11 cellular contexts compared by ENCODE assay signal in genomic region chr3:105793040-105793439, GRCh38.
DNase-seq lines count a peak whose midpoint lies in the region; ATAC-seq and TF ChIP-seq lines count a peak whose summit lies in the region.
"Had no signal": no experiment of that assay in that cellular context is flagged by ENCODE, and none has a peak within 500 bp of the region (broad histone marks: within the 10 kb centered on the region; RNA-seq: fewer than 3 reads in every experiment).

No MANE protein-coding gene starts in this region.

- no peak overlapping the region for H3K9ac ChIP-seq in mammary epithelial cell (ENCODE audit: insufficient read depth, low read length)

- H3K27me3 Mint-ChIP-seq in MCF 10A (ENCODE audit: insufficient read depth, unreplicated experiment) = no peaks in the 10 kb centered on the region
- no peaks in the 10 kb centered on the region for H3K27me3 Mint-ChIP-seq in mesothelial cell of epicardium (ENCODE audit: low read depth)
- H3K27me3 Mint-ChIP-seq: activated naive CD4-positive, alpha-beta T cell treated with anti-CD3 and anti-CD28 coated beads, Interleukin-2, amount 10 ng/mL, durations not matched to agents 7 days and 5 days had no signal

- POLR2A ChIA-PET in MCF 10A (lab: Yijun Ruan, JAX) = no interaction called here

- peaks cover 32% of the 10 kb centered on the region for H3K79me2 ChIP-seq in mammary epithelial cell (ENCODE audit: insufficient read depth, low read length)

- TF ChIP-seq POLR2A in transverse colon (IDR thresholded peaks at IDR 0.05) = no peak

- CTCF ChIA-PET in MCF 10A (lab: Yijun Ruan, JAX) (interaction anchor here (0.6 to 1.4 kb wide), 3 partner anchors 17 to 205 kb away, joined by 3 to 4 read pairs (median 4); no protein-coding TSS in a partner anchor), mammary epithelial cell (lab: Charles Lee; ENCODE audit: low non-redundant PET) (no interaction called here)

- peaks cover 6% of the 10 kb centered on the region for H3K36me3 Mint-ChIP-seq in MCF 10A (ENCODE audit: insufficient read depth, unreplicated experiment)
- peaks cover 17% of the 10 kb centered on the region for H3K36me3 Mint-ChIP-seq in mesothelial cell of epicardium

- in situ Hi-C loops in mammary epithelial cell (cut with MboI; ENCODE audit: low sequenced_read_pairs in 2 of 2) (no loop called here), astrocyte of the spinal cord (cut with HindIII; ENCODE audit: low sequenced_read_pairs) (no loop called here), transverse colon (cut with MboI; ENCODE audit: low pct_ligation_motif_present in 1 of 4, low pct_unique_long_range_greater_than_20kb in 1 of 4, low sequenced_read_pairs in 3 of 4) (no loop called here)

- no peaks in the 10 kb centered on the region for H4K20me1 ChIP-seq in mammary epithelial cell (ENCODE audit: insufficient read depth, low read length)

- H3K27ac ChIP-seq in mammary epithelial cell (ENCODE audit: insufficient read depth, low read depth, low read length) (no peak overlapping the region), transverse colon (peak overlapping the region; percentile 25 to 65 (median 54))

- H3K4me3 ChIP-seq in mammary epithelial cell (replicated peaks in 1 of 3; ENCODE audit: insufficient read depth in 1 of 3, low read depth in 2 of 3, low read length in 3 of 3) = no peak overlapping the region
- H3K4me3 ChIP-seq in astrocyte of the spinal cord (ENCODE audit: low read depth, low read length) = no peak overlapping the region
- no peak overlapping the region for H3K4me3 ChIP-seq in transverse colon

- WGBS in mammary epithelial cell (ENCODE audit: low coverage, missing lambda C conversion rate) = 100% methylated on average over 2 of the region's 2 CpGs
- WGBS in transverse colon (ENCODE audit: low coverage in 1 of 2), 2 donors = 87 to 93% methylated on average over 2 of the region's 2 CpGs

- H3K27ac Mint-ChIP-seq in MCF 10A (ENCODE audit: low read depth, unreplicated experiment) (peak overlapping the region; percentile 91), mesothelial cell of epicardium (peak overlapping the region; percentile 80)
- H3K27ac Mint-ChIP-seq: activated naive CD4-positive, alpha-beta T cell treated with anti-CD3 and anti-CD28 coated beads, Interleukin-2, amount 10 ng/mL, durations not matched to agents 7 days and 5 days had no signal

- no TSS peak for BruUV-seq in MCF 10A (replicated peaks; lab: Mats Ljungman, UMichigan)
- BruUV-seq in mammary epithelial cell (replicated peaks; lab: Mats Ljungman, UMichigan) = no TSS peak

- no peaks in the 10 kb centered on the region for H3K27me3 ChIP-seq in mammary epithelial cell (ENCODE audit: insufficient read depth, low read length)
- H3K27me3 ChIP-seq in transverse colon = no peaks in the 10 kb centered on the region

- H3K9me3 ChIP-seq in mammary epithelial cell (replicated peaks; ENCODE audit: insufficient read depth, low read length) (no peaks in the 10 kb centered on the region), transverse colon (no peaks in the 10 kb centered on the region)

- H3K9me3 Mint-ChIP-seq in MCF 10A (ENCODE audit: unreplicated experiment) (no peaks in the 10 kb centered on the region), mesothelial cell of epicardium (peaks cover 15% of the 10 kb centered on the region)
- H3K9me3 Mint-ChIP-seq: activated naive CD4-positive, alpha-beta T cell treated with anti-CD3 and anti-CD28 coated beads, Interleukin-2, amount 10 ng/mL, durations not matched to agents 7 days and 5 days had no signal

- H3K4me3 Mint-ChIP-seq in MCF 10A (ENCODE audit: unreplicated experiment) (peak overlapping the region; percentile 55), mesothelial cell of epicardium (no peak overlapping the region)
- H3K4me3 Mint-ChIP-seq: activated naive CD4-positive, alpha-beta T cell treated with anti-CD3 and anti-CD28 coated beads, Interleukin-2, amount 10 ng/mL, durations not matched to agents 7 days and 5 days had no signal

- intact Hi-C loops in MCF 10A (cut with micrococcal nuclease) (loop anchor here (5.0 kb wide), 1 partner anchor 74 kb away; the partner anchor contains the start of gene CBLB), mammary epithelial cell (cut with micrococcal nuclease) (no loop called here), transverse colon (cut with DNase I; ENCODE audit: low total_unique reads) (no loop called here)

- H3K4me1 ChIP-seq in mammary epithelial cell (ENCODE audit: insufficient read depth, low read length) = peaks cover 21% of the 10 kb centered on the region
- peaks cover 0 to 24% (median 12%) of the 10 kb centered on the region in 4 donors for H3K4me1 ChIP-seq in transverse colon

- no peaks in the 10 kb centered on the region for H3K36me3 ChIP-seq in mammary epithelial cell (ENCODE audit: insufficient read depth, low read length)
- no peaks in the 10 kb centered on the region for H3K36me3 ChIP-seq in transverse colon

- DNase-seq in MCF 10A (ENCODE audit: unreplicated experiment) = no peak
- no peak for DNase-seq in mammary epithelial cell
- peak; percentile 42 for DNase-seq in astrocyte of the spinal cord (ENCODE audit: low read depth, low spot score)
- DNase-seq in mesothelial cell of epicardium (ENCODE audit: low spot score in 2 of 2, unreplicated experiment in 2 of 2) = no peak
- no peak for DNase-seq in transverse colon
- DNase-seq in hypothalamus (lab: John Stamatoyannopoulos, UW) = no peak
- DNase-seq in NCI-H1417 treated with DMSO at 0.1 percent for 48 hours (lab: John Stamatoyannopoulos, UW) = no peak
- DNase-seq: activated naive CD4-positive, alpha-beta T cell treated with anti-CD3 and anti-CD28 coated beads, Interleukin-2, amount 10 ng/mL, durations not matched to agents 7 days and 5 days; islet precursor cell; NCI-H2227 treated with DMSO at 0.1 percent for 48 hours had no signal

- H2AFZ ChIP-seq in mammary epithelial cell (ENCODE audit: low read depth, low read length) = no peak overlapping the region

- H3K4me1 Mint-ChIP-seq in MCF 10A (ENCODE audit: insufficient read depth, unreplicated experiment) = peaks cover 26% of the 10 kb centered on the region
- H3K4me1 Mint-ChIP-seq in mesothelial cell of epicardium = peaks cover 50% of the 10 kb centered on the region

- no peak for TF ChIP-seq CTCF in MCF 10A (IDR thresholded peaks at IDR 0.05; ENCODE audit: unreplicated experiment)
- TF ChIP-seq CTCF in mammary epithelial cell (conservative IDR thresholded peaks at IDR 0.05 in 1 of 2, IDR thresholded peaks at IDR 0.05 in 1 of 2; ENCODE audit: extremely low read depth in 1 of 2, insufficient read depth in 1 of 2, low read depth in 1 of 2, low read length in 2 of 2) = no peak
- TF ChIP-seq CTCF in astrocyte of the spinal cord (IDR thresholded peaks at IDR 0.05; ENCODE audit: low read depth, low read length) = no peak
- TF ChIP-seq CTCF in mesothelial cell of epicardium (IDR thresholded peaks at IDR 0.05; ENCODE audit: unreplicated experiment) = no peak
- TF ChIP-seq CTCF in transverse colon (IDR thresholded peaks at IDR 0.05) = no peak

- no peak for TF ChIP-seq EP300 in transverse colon (IDR thresholded peaks at IDR 0.05; ENCODE audit: low read depth)

- dilution Hi-C loops in mammary epithelial cell (cut with HindIII; ENCODE audit: low sequenced_read_pairs) = no loop called here

- H3K4me2 ChIP-seq in mammary epithelial cell (ENCODE audit: insufficient read depth, low read depth, low read length) = no peak overlapping the region

- no peak for ATAC-seq in GM18520 (IDR thresholded peaks at IDR 0.05; ENCODE audit: unreplicated experiment)
